Comparison of ENCODE assay signal across 24 cellular contexts in genomic region chr12:113697104-113697503, GRCh38.
"Had no signal": no experiment of that assay in that cellular context is flagged by ENCODE, and none has a peak within 500 bp of the region (broad histone marks: within the 10 kb centered on the region; RNA-seq: fewer than 3 reads in every experiment).

No MANE protein-coding gene starts in this region.

- H3K79me2 ChIP-seq: parathyroid adenoma had no signal

- H3K9me3 ChIP-seq: ovary, psoas muscle, right lobe of liver, sigmoid colon, thoracic aorta, thyroid gland, upper lobe of right lung, uterus had no signal

- H3K27ac ChIP-seq: neural progenitor cell, ovary, parathyroid adenoma, psoas muscle, right lobe of liver, sigmoid colon, stomach, thoracic aorta, thyroid gland, tibial nerve, upper lobe of right lung, uterus had no signal

- DNase-seq: natural killer cell; occipital lobe; ovary; posterior cingulate gyrus; psoas muscle; right cardiac atrium; right lobe of liver; sigmoid colon; small intestine; stimulated activated CD4-positive, alpha-beta T cell treated with anti-CD3 and anti-CD28 coated beads, Interleukin-15, amount 100 ng/mL, for 24 hours; stimulated activated CD4-positive, alpha-beta T cell treated with anti-CD3 and anti-CD28 coated beads, Interleukin-2, amount 100 ng/mL, for 24 hours; stimulated activated CD4-positive, alpha-beta T cell treated with anti-CD3 and anti-CD28 coated beads, Interleukin-2, amount 100 ng/mL, for 48 hours; stimulated activated CD4-positive, alpha-beta T cell treated with anti-CD3 and anti-CD28 coated beads, Interleukin-4, amount 100 ng/mL, for 24 hours; stimulated activated naive B cell treated with anti-CD40 and anti-IgM and Interleukin-4, amounts not matched to agents 10 μg/mL and 1 μg/mL and 100 μg/mL, for 72 hours; stimulated activated naive CD4-positive, alpha-beta T cell treated with Interleukin-2 at 50 U/mL for 16 hours; stomach; thyroid gland; upper lobe of right lung; uterus had no signal

- H3K36me3 ChIP-seq: neural progenitor cell, ovary, right lobe of liver, sigmoid colon, stomach, thoracic aorta, thyroid gland, tibial nerve, upper lobe of right lung, uterus had no signal

- FAIRE-seq: small intestine had no signal

- H3K27me3 ChIP-seq: neural progenitor cell, ovary, right lobe of liver, thyroid gland had no signal

- H3K4me2 ChIP-seq: neural progenitor cell had no signal

- H2AFZ ChIP-seq: neural progenitor cell, parathyroid adenoma had no signal

- H3K9ac ChIP-seq: neural progenitor cell, parathyroid adenoma had no signal

- H3K4me3 ChIP-seq: neural progenitor cell, ovary, psoas muscle, right lobe of liver, sigmoid colon, stomach, thoracic aorta, thyroid gland, tibial nerve, upper lobe of right lung, uterus had no signal

- ATAC-seq: natural killer cell; psoas muscle; right cardiac atrium; stimulated activated effector memory CD8-positive, alpha-beta T cell treated with anti-CD3 and anti-CD28 coated beads, Interleukin-12 subunit alpha, Interleukin-12 subunit beta, amount 100 ng/mL, for 72 hours; stimulated activated naive B cell treated with anti-CD40 and anti-IgM and Interleukin-4, amounts not matched to agents 10 μg/mL and 1 μg/mL and 100 μg/mL, for 72 hours; upper lobe of right lung had no signal

- H3K4me1 ChIP-seq: parathyroid adenoma, psoas muscle, sigmoid colon, thyroid gland, tibial nerve, upper lobe of right lung, uterus had no signal
